Comparison of ENCODE assay signal across 8 cellular contexts in genomic region chr19:10701955-10702307, GRCh38. TPM values are rescaled to one million over a fixed set of nuclear protein-coding genes. Genes with fewer than 3 reads are reported as not detected.
DNase-seq lines count a peak whose midpoint lies in the region; ATAC-seq, FAIRE-seq and TF ChIP-seq lines count a peak whose summit lies in the region.

No MANE protein-coding gene starts in this region.

- H3K4me3 ChIP-seq in astrocyte of the spinal cord (ENCODE audit: low read depth, low read length) (peak overlapping the region; percentile 91), kidney (ENCODE audit: low read length in 2 of 2) (peak overlapping the region; percentile 80 to 92)

- intact Hi-C loops in kidney (cut with DNase I) = no loop called here

- peaks cover 0 to 8% of the 10 kb centered on the region in 2 donors for H3K4me1 ChIP-seq in kidney (ENCODE audit: control insufficient read depth in 1 of 2, insufficient read depth in 1 of 2, low read depth in 1 of 2, low read length in 2 of 2)

- H3K36me3 Mint-ChIP-seq in stimulated activated naive B cell treated with anti-CD40 and anti-IgM and Interleukin-4, amounts not matched to agents 10 μg/mL and 1 μg/mL and 100 μg/mL, for 72 hours = peaks cover 10 to 11% of the 10 kb centered on the region in 2 donors

- H3K4me3 Mint-ChIP-seq in stimulated activated naive B cell treated with anti-CD40 and anti-IgM and Interleukin-4, amounts not matched to agents 10 μg/mL and 1 μg/mL and 100 μg/mL, for 72 hours = peak overlapping the region; percentile 93 to 98

- peaks cover 8 to 15% of the 10 kb centered on the region in 2 donors for H3K4me1 Mint-ChIP-seq in stimulated activated naive B cell treated with anti-CD40 and anti-IgM and Interleukin-4, amounts not matched to agents 10 μg/mL and 1 μg/mL and 100 μg/mL, for 72 hours

- DNase-seq in DMS79 treated with DMSO at 0.1 percent for 48 hours (lab: John Stamatoyannopoulos, UW) (peak; percentile 34), NCI-H510A (lab: John Stamatoyannopoulos, UW) (peak; percentile 36), astrocyte of the spinal cord (ENCODE audit: low read depth, low spot score) (no peak), kidney (no peak), H4 (ENCODE audit: low spot score) (no peak), urothelium cell line (ENCODE audit: low spot score) (no peak)
- peak; percentile 31 for DNase-seq in stimulated activated naive B cell treated with anti-CD40 and anti-IgM and Interleukin-4, amounts not matched to agents 10 μg/mL and 1 μg/mL and 100 μg/mL, for 72 hours

- peak overlapping the region in 1 of 2 donors; percentile 11 for H3K27ac ChIP-seq in kidney (ENCODE audit: low read depth in 2 of 2, low read length in 2 of 2)

- H3K27me3 Mint-ChIP-seq in stimulated activated naive B cell treated with anti-CD40 and anti-IgM and Interleukin-4, amounts not matched to agents 10 μg/mL and 1 μg/mL and 100 μg/mL, for 72 hours = peaks cover 0 to under 1% of the 10 kb centered on the region in 2 donors

- H3K9me3 Mint-ChIP-seq in stimulated activated naive B cell treated with anti-CD40 and anti-IgM and Interleukin-4, amounts not matched to agents 10 μg/mL and 1 μg/mL and 100 μg/mL, for 72 hours = no peaks in the 10 kb centered on the region

- H3K27ac Mint-ChIP-seq in stimulated activated naive B cell treated with anti-CD40 and anti-IgM and Interleukin-4, amounts not matched to agents 10 μg/mL and 1 μg/mL and 100 μg/mL, for 72 hours = peak overlapping the region; percentile 94

- peak; percentile 28 for ATAC-seq in GM21447 (IDR thresholded peaks at IDR 0.05; ENCODE audit: unreplicated experiment)
- ATAC-seq in stimulated activated naive B cell treated with anti-CD40 and anti-IgM and Interleukin-4, amounts not matched to agents 10 μg/mL and 1 μg/mL and 100 μg/mL, for 72 hours (replicated peaks) = peak; percentile 54 to 57

- in situ Hi-C loops in astrocyte of the spinal cord (cut with HindIII; ENCODE audit: low sequenced_read_pairs) = no loop called here

- no peak for FAIRE-seq in kidney (lab: Jason Lieb, UNC)
- no peak for FAIRE-seq in urothelium cell line (lab: Jason Lieb, UNC)

- TF ChIP-seq CTCF in astrocyte of the spinal cord (IDR thresholded peaks at IDR 0.05; ENCODE audit: low read depth, low read length) (no peak), kidney (IDR thresholded peaks at IDR 0.05; ENCODE audit: borderline replicate concordance, extremely low read depth, insufficient read depth) (no peak)

- peak overlapping the region; percentile 45 to 65 for H3K9ac ChIP-seq in kidney (ENCODE audit: low read length in 2 of 2)

- H3K9me3 ChIP-seq in kidney (ENCODE audit: control insufficient read depth in 1 of 2, low read length in 2 of 2) = no peaks in the 10 kb centered on the region

- H3K36me3 ChIP-seq in kidney (ENCODE audit: control insufficient read depth in 1 of 2, insufficient read depth in 2 of 2, low read length in 2 of 2) = no peaks in the 10 kb centered on the region

RNA-seq across cellular contexts. Expression of gene QTRT1, which starts 0.7 kb away (rescaled TPM):
- 55.2 TPM for total RNA-seq in kidney
- 77.2 TPM for polyA plus RNA-seq in kidney (ENCODE audit: insufficient read depth, low read depth, low replicate concordance)
- 21.4 and 29.6 TPM in 2 replicates for total RNA-seq in H4 (2014; rRNA removed; shearing (Covaris generic))

RNA-seq across cellular contexts. Expression of gene DNM2, which starts 15.9 kb away (rescaled TPM):
- total RNA-seq in kidney = 226 TPM
- 79.0 TPM for polyA plus RNA-seq in kidney (ENCODE audit: insufficient read depth, low read depth, low replicate concordance)
- 24.3 and 31.0 TPM in 2 replicates for total RNA-seq in H4 (2014; rRNA removed; shearing (Covaris generic))

RNA-seq across cellular contexts. Expression of gene ILF3, which starts 47.8 kb away (rescaled TPM):
- total RNA-seq in kidney = 206 TPM
- 58.3 TPM for polyA plus RNA-seq in kidney (ENCODE audit: insufficient read depth, low read depth, low replicate concordance)
- 107 and 109 TPM in 2 replicates for total RNA-seq in H4 (2014; rRNA removed; shearing (Covaris generic))

Comparison
In these comparisons a context has a peak if more than half of its experiments do, and no peak if none do; other contexts are left out.
1. DNase-seq: peak in DMS79 treated with DMSO at 0.1 percent for 48 hours (single experiment), NCI-H510A (single experiment) and stimulated activated naive B cell treated with anti-CD40 and anti-IgM and Interleukin-4, amounts not matched to agents 10 μg/mL and 1 μg/mL and 100 μg/mL, for 72 hours (single experiment); none in astrocyte of the spinal cord (single experiment), kidney (single experiment), H4 (single experiment) and urothelium cell line (single experiment).